In the genomic region with DNA sequence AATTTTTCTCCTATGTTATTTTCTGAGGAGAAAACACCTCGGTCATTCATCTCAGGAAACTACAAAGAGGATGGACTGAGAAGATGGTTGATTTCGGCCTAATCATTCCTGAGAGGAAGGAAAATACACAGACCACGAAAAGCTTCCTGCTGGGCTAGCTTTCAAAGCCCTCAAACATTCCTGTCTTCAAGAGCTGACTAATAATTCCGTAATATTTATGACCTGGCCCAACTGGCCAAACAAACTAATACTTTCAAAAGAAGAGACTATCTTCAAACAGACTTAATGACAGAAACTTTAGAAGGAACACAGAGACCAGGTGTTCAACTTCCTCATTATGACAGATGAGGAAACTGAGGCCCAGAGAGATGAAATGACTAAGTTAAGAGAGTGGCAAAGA, we compare ENCODE assay signal across 12 cellular contexts.
DNase-seq lines count a peak whose midpoint lies in the region; ATAC-seq, FAIRE-seq and TF ChIP-seq lines count a peak whose summit lies in the region.
"Had no signal": no experiment of that assay in that cellular context is flagged by ENCODE, and none has a peak within 500 bp of the region (broad histone marks: within the 10 kb centered on the region; RNA-seq: fewer than 3 reads in every experiment).

No MANE protein-coding gene starts in this region.

- no peak for DNase-seq in CD4-positive, CD25-positive, alpha-beta regulatory T cell
- DNase-seq in bronchial epithelial cell (ENCODE audit: low read depth) (peak; percentile 73), mesenchymal stem cell (peak; percentile 56), NCI-H748 (lab: John Stamatoyannopoulos, UW; ENCODE audit: unreplicated experiment) (no peak), NK-92 (lab: John Stamatoyannopoulos, UW; ENCODE audit: unreplicated experiment) (no peak), DMS 273 (lab: John Stamatoyannopoulos, UW; ENCODE audit: unreplicated experiment) (no peak), epidermal melanocyte (ENCODE audit: insufficient read length, low spot score) (no peak)
- DNase-seq: DMS79; NCI-H524 treated with DMSO at 0.1 percent for 48 hours; stimulated activated CD8-positive, alpha-beta memory T cell treated with anti-CD3 and anti-CD28 coated beads, Interleukin-4, amount 100 ng/mL, for 48 hours; SW 1271 had no signal

- H3K14ac ChIP-seq in mesenchymal stem cell (ENCODE audit: low read length in 2 of 2) = no peak overlapping the region

- H3K4me1 Mint-ChIP-seq in CD4-positive, CD25-positive, alpha-beta regulatory T cell = peaks cover 29 to 94% (median 76%) of the 10 kb centered on the region in 4 donors
- peaks cover 48 to 66% (median 63%) of the 10 kb centered on the region in 3 donors for H3K4me1 Mint-ChIP-seq in IgD-negative memory B cell

- no peak overlapping the region for H3K18ac ChIP-seq in mesenchymal stem cell (ENCODE audit: low read depth in 1 of 2, low read length in 2 of 2)

- peak overlapping the region in 2 of 3 donors; percentile 80 to 85 for H3K27ac Mint-ChIP-seq in CD4-positive, CD25-positive, alpha-beta regulatory T cell
- H3K27ac Mint-ChIP-seq in IgD-negative memory B cell = peak overlapping the region in 2 of 3 donors; percentile 74 to 77

- H2BK5ac ChIP-seq in mesenchymal stem cell (ENCODE audit: low read depth, low read length, poor library complexity, severe bottlenecking) = no peak overlapping the region

- no peaks in the 10 kb centered on the region for H3K27me3 ChIP-seq in CD4-positive, CD25-positive, alpha-beta regulatory T cell (ENCODE audit: control insufficient read depth, insufficient read depth, low read length)
- no peaks in the 10 kb centered on the region for H3K27me3 ChIP-seq in bronchial epithelial cell (ENCODE audit: control insufficient read depth, insufficient read depth, low read length)
- no peaks in the 10 kb centered on the region for H3K27me3 ChIP-seq in mesenchymal stem cell (ENCODE audit: control insufficient read depth in 1 of 2, insufficient read depth in 1 of 2, low read length in 2 of 2)

- no peak overlapping the region for H3K4me2 ChIP-seq in mesenchymal stem cell (ENCODE audit: low read length, poor library complexity, severe bottlenecking)

- no peak overlapping the region for H2BK120ac ChIP-seq in mesenchymal stem cell (ENCODE audit: low read depth, low read length)

- H3K9me3 ChIP-seq in CD4-positive, CD25-positive, alpha-beta regulatory T cell (ENCODE audit: control insufficient read depth in 2 of 2, low read length in 2 of 2) = no peaks in the 10 kb centered on the region
- no peaks in the 10 kb centered on the region for H3K9me3 ChIP-seq in mesenchymal stem cell (ENCODE audit: control insufficient read depth, low read length)

- no peaks in the 10 kb centered on the region for H3K9me3 Mint-ChIP-seq in CD4-positive, CD25-positive, alpha-beta regulatory T cell
- no peaks in the 10 kb centered on the region for H3K9me3 Mint-ChIP-seq in IgD-negative memory B cell

- peaks cover 57% of the 10 kb centered on the region for H3K36me3 ChIP-seq in CD4-positive, CD25-positive, alpha-beta regulatory T cell (ENCODE audit: control insufficient read depth, insufficient read depth, low read length)
- H3K36me3 ChIP-seq in bronchial epithelial cell (ENCODE audit: control insufficient read depth, insufficient read depth, low read length) (peaks cover 2% of the 10 kb centered on the region), mesenchymal stem cell (ENCODE audit: control insufficient read depth in 1 of 2, insufficient read depth in 2 of 2, low read depth in 1 of 2, low read length in 2 of 2) (peaks cover 0 to 15% of the 10 kb centered on the region in 2 experiments)

- no peak for TF ChIP-seq CTCF in bronchial epithelial cell (IDR thresholded peaks at IDR 0.05; ENCODE audit: insufficient read depth, low read length, severe bottlenecking)

- FAIRE-seq in bronchial epithelial cell (lab: Jason Lieb, UNC) = no peak

- no peak overlapping the region for H2AFZ ChIP-seq in mesenchymal stem cell (ENCODE audit: low read depth, low read length)

- H3K4me3 Mint-ChIP-seq in CD4-positive, CD25-positive, alpha-beta regulatory T cell = no peak overlapping the region
- peak overlapping the region in 1 of 4 donors; percentile 43 for H3K4me3 Mint-ChIP-seq in IgD-negative memory B cell

- H3K79me1 ChIP-seq in mesenchymal stem cell (replicated peaks; ENCODE audit: low read length, poor library complexity, severe bottlenecking) = peaks cover 24% of the 10 kb centered on the region

- no peaks in the 10 kb centered on the region for H3K27me3 Mint-ChIP-seq in CD4-positive, CD25-positive, alpha-beta regulatory T cell
- no peaks in the 10 kb centered on the region for H3K27me3 Mint-ChIP-seq in IgD-negative memory B cell

- H2BK15ac ChIP-seq in mesenchymal stem cell (ENCODE audit: low read depth, poor library complexity, severe bottlenecking) = no peak overlapping the region

- ATAC-seq in CD4-positive, CD25-positive, alpha-beta regulatory T cell (ENCODE audit: low read depth in 2 of 2) = no peak

- no peak overlapping the region for H2AK5ac ChIP-seq in mesenchymal stem cell (ENCODE audit: low read length, severe bottlenecking)

- H3K9ac ChIP-seq in mesenchymal stem cell (ENCODE audit: low read length) = no peak overlapping the region

- no peak overlapping the region for H2BK12ac ChIP-seq in mesenchymal stem cell (ENCODE audit: low read length in 2 of 2)

- WGBS in mesenchymal stem cell = 7% methylated on average over 4 of the region's 4 CpGs

- H3K23ac ChIP-seq in mesenchymal stem cell (ENCODE audit: low read length in 2 of 2) = no peak overlapping the region

- peaks cover 37% of the 10 kb centered on the region for H3K36me3 Mint-ChIP-seq in CD4-positive, CD25-positive, alpha-beta regulatory T cell
- H3K36me3 Mint-ChIP-seq in IgD-negative memory B cell = peaks cover 1% of the 10 kb centered on the region

- H3K4ac ChIP-seq in mesenchymal stem cell (ENCODE audit: low read depth in 1 of 2, low read length in 2 of 2) = no peak overlapping the region

- peak overlapping the region; percentile 81 for H3K27ac ChIP-seq in CD4-positive, CD25-positive, alpha-beta regulatory T cell (ENCODE audit: insufficient read depth, low read length, poor library complexity, severe bottlenecking)
- no peak overlapping the region for H3K27ac ChIP-seq in mesenchymal stem cell (ENCODE audit: low read length, poor library complexity, severe bottlenecking)

- no peak overlapping the region for H4K91ac ChIP-seq in mesenchymal stem cell (ENCODE audit: low read length)

- H4K8ac ChIP-seq in mesenchymal stem cell (ENCODE audit: low read length) = no peak overlapping the region

- peaks cover 77% of the 10 kb centered on the region for H3K4me1 ChIP-seq in CD4-positive, CD25-positive, alpha-beta regulatory T cell (ENCODE audit: control insufficient read depth, insufficient read depth, low read length, poor library complexity, severe bottlenecking)
- peaks cover 16% of the 10 kb centered on the region for H3K4me1 ChIP-seq in mesenchymal stem cell (ENCODE audit: control insufficient read depth, insufficient read depth, low read depth, low read length)

- no peak overlapping the region for H3K4me3 ChIP-seq in CD4-positive, CD25-positive, alpha-beta regulatory T cell (ENCODE audit: low read depth, low read length)
- H3K4me3 ChIP-seq in bronchial epithelial cell (ENCODE audit: low read depth, low read length) = no peak overlapping the region
- H3K4me3 ChIP-seq in mesenchymal stem cell (ENCODE audit: insufficient read depth in 1 of 2, low read depth in 1 of 2, low read length in 2 of 2) = no peak overlapping the region

Comparison
In these comparisons a context has a peak if more than half of its experiments do, and no peak if none do; other contexts are left out.
1. DNase-seq: peak in bronchial epithelial cell (single experiment) and mesenchymal stem cell (single experiment); none in CD4-positive, CD25-positive, alpha-beta regulatory T cell (0 of 3), NCI-H748 (single experiment), NK-92 (single experiment), DMS 273 (single experiment) and epidermal melanocyte (single experiment).